ENCODE assay signal across 28 cellular contexts in genomic region chr1:18651727-18652126, GRCh38. TPM values are rescaled to one million over a fixed set of nuclear protein-coding genes. Genes with fewer than 3 reads are reported as not detected.
DNase-seq lines count a peak whose midpoint lies in the region; TF ChIP-seq lines count a peak whose summit lies in the region.
"Had no signal": no experiment of that assay in that cellular context is flagged by ENCODE, and none has a peak within 500 bp of the region (broad histone marks: within the 10 kb centered on the region; RNA-seq: fewer than 3 reads in every experiment).

No MANE protein-coding gene starts in this region.

- no peak overlapping the region for H3K4me3 ChIP-seq in endodermal cell (ENCODE audit: low read length)
- H3K4me3 ChIP-seq: dorsolateral prefrontal cortex, lung, SJCRH30, thoracic aorta had no signal

- WGBS in endodermal cell (ENCODE audit: insufficient coverage in 1 of 2, insufficient read length in 1 of 2), 2 experiments = 3% methylated on average over 6 of the region's 9 CpGs; no CpG with 5 or more reads in 1 of the 2 experiments

- H3K27me3 ChIP-seq in endodermal cell (ENCODE audit: control insufficient read depth, insufficient read depth, low read length, poor library complexity, severe bottlenecking) = peaks cover 94% of the 10 kb centered on the region
- H3K27me3 ChIP-seq: SJCRH30 had no signal

- H3K36me3 Mint-ChIP-seq in endodermal cell (ENCODE audit: low read depth) = no peaks in the 10 kb centered on the region
- H3K36me3 Mint-ChIP-seq: activated CD8-positive, alpha-beta memory T cell treated with anti-CD3 and anti-CD28 coated beads, Interleukin-2, amount 10 ng/mL, durations not matched to agents 7 days and 5 days had no signal

- no peak overlapping the region for H3K9ac ChIP-seq in endodermal cell (ENCODE audit: extremely low read depth, low read length, poor library complexity, severe bottlenecking)

- no peak overlapping the region for H3K4me3 Mint-ChIP-seq in endodermal cell
- H3K4me3 Mint-ChIP-seq: activated CD8-positive, alpha-beta memory T cell treated with anti-CD3 and anti-CD28 coated beads, Interleukin-2, amount 10 ng/mL, durations not matched to agents 7 days and 5 days; activated naive CD8-positive, alpha-beta T cell treated with anti-CD3 and anti-CD28 coated beads, Interleukin-2, amount 50 U/mL, for 24 hours; activated T-helper 1 cell treated with anti-CD3 and anti-CD28 coated beads, Interleukin-12 subunit alpha, Interleukin-12 subunit beta, Interleukin-2, Interleukin-4 antibody, amounts not matched to agents 30 ng/mL and 10 ng/mL and 1 ng/mL, durations not matched to agents 14 hours and 24 hours and 36 hours had no signal

- TF ChIP-seq CTCF in endodermal cell (conservative IDR thresholded peaks at IDR 0.05) = no peak

- H3K4me1 ChIP-seq in endodermal cell (ENCODE audit: control insufficient read depth, insufficient read depth, low read length) = peaks cover 9% of the 10 kb centered on the region
- H3K4me1 ChIP-seq: SJCRH30 had no signal

- H3K9me3 Mint-ChIP-seq in endodermal cell = no peaks in the 10 kb centered on the region
- H3K9me3 Mint-ChIP-seq: activated naive CD8-positive, alpha-beta T cell treated with anti-CD3 and anti-CD28 coated beads, Interleukin-2, amount 50 U/mL, for 24 hours; activated T-helper 1 cell treated with anti-CD3 and anti-CD28 coated beads, Interleukin-12 subunit alpha, Interleukin-12 subunit beta, Interleukin-2, Interleukin-4 antibody, amounts not matched to agents 30 ng/mL and 10 ng/mL and 1 ng/mL, durations not matched to agents 14 hours and 24 hours and 36 hours had no signal

- peak; percentile 20 for DNase-seq in DMS53 (lab: John Stamatoyannopoulos, UW)
- no peak for DNase-seq in DMS53 treated with DMSO at 0.1 percent for 48 hours (lab: John Stamatoyannopoulos, UW; ENCODE audit: unreplicated experiment)
- DNase-seq in stimulated activated naive CD4-positive, alpha-beta T cell (lab: John Stamatoyannopoulos, UW) = peak; percentile 15 to 66 (median 45)
- no peak for DNase-seq in stimulated activated naive CD4-positive, alpha-beta T cell treated with Interleukin-2 at 50 U/mL for 16 hours (lab: John Stamatoyannopoulos, UW)
- peak; percentile 93 for DNase-seq in endodermal cell
- DNase-seq in D341Med (ENCODE audit: low spot score) = no peak
- no peak for DNase-seq in ureter (ENCODE audit: low spot score)
- no peak for DNase-seq in NCI-H2171 (lab: John Stamatoyannopoulos, UW)
- DNase-seq: activated CD4-positive, alpha-beta T cell treated with anti-CD3 and anti-CD28 coated beads for 1 hour; activated CD8-positive, alpha-beta memory T cell treated with anti-CD3 and anti-CD28 coated beads, Interleukin-2, amount 10 ng/mL, durations not matched to agents 7 days and 5 days; activated naive CD8-positive, alpha-beta T cell treated with anti-CD3 and anti-CD28 coated beads, Interleukin-2, amount 50 U/mL, for 24 hours; cerebellar nuclear complex; DMS79; dorsolateral prefrontal cortex; kidney glomerular epithelial cell; NCI-H2081 treated with DMSO at 0.1 percent for 48 hours; NCI-H510A; SJCRH30; stimulated activated naive CD8-positive, alpha-beta T cell treated with anti-CD3 and anti-CD28 coated beads, Interleukin-15, Interleukin-2, amounts not matched to agents 100 U/mL and 50 U/mL, for 24 hours; T-helper 1 cell had no signal

- H3K9me3 ChIP-seq in endodermal cell (ENCODE audit: control insufficient read depth, low read length) = no peaks in the 10 kb centered on the region
- H3K9me3 ChIP-seq: SJCRH30, thoracic aorta had no signal

- H3K27ac Mint-ChIP-seq in endodermal cell = no peak overlapping the region
- H3K27ac Mint-ChIP-seq: activated CD8-positive, alpha-beta memory T cell treated with anti-CD3 and anti-CD28 coated beads, Interleukin-2, amount 10 ng/mL, durations not matched to agents 7 days and 5 days; activated naive CD8-positive, alpha-beta T cell treated with anti-CD3 and anti-CD28 coated beads, Interleukin-2, amount 50 U/mL, for 24 hours; activated T-helper 1 cell treated with anti-CD3 and anti-CD28 coated beads, Interleukin-12 subunit alpha, Interleukin-12 subunit beta, Interleukin-2, Interleukin-4 antibody, amounts not matched to agents 30 ng/mL and 10 ng/mL and 1 ng/mL, durations not matched to agents 14 hours and 24 hours and 36 hours; progenitor cell of endocrine pancreas had no signal

- peaks cover 98% of the 10 kb centered on the region for H3K27me3 Mint-ChIP-seq in endodermal cell (ENCODE audit: insufficient read depth)

- H3K36me3 ChIP-seq in endodermal cell (ENCODE audit: control insufficient read depth, insufficient read depth, low read length) = no peaks in the 10 kb centered on the region
- H3K36me3 ChIP-seq: SJCRH30, thoracic aorta had no signal

- peaks cover 42% of the 10 kb centered on the region for H3K4me1 Mint-ChIP-seq in endodermal cell

- no peak overlapping the region for H3K27ac ChIP-seq in endodermal cell (ENCODE audit: low read depth, low read length)
- H3K27ac ChIP-seq: 22Rv1, dorsolateral prefrontal cortex, SJCRH30, thoracic aorta had no signal

RNA-seq across cellular contexts. Expression of gene PAX7, which starts 21.1 kb away (rescaled TPM):
- total RNA-seq in endodermal cell = 1 to 10 TPM; 2.2 to 2.4 TPM
- 13.1 TPM for polyA plus RNA-seq in endodermal cell (2013, experiment 1 of 2)
- polyA plus RNA-seq in endodermal cell (2013, experiment 2 of 2) = 12.1 TPM
- not detected for total RNA-seq in ureter
- total RNA-seq: activated CD8-positive, alpha-beta memory T cell treated with anti-CD3 and anti-CD28 coated beads, Interleukin-2, amount 10 ng/mL, durations not matched to agents 7 days and 5 days; activated T-helper 1 cell treated with anti-CD3 and anti-CD28 coated beads, Interleukin-12 subunit alpha, Interleukin-12 subunit beta, Interleukin-2, Interleukin-4 antibody, amounts not matched to agents 30 ng/mL and 10 ng/mL and 1 ng/mL, durations not matched to agents 14 hours and 24 hours and 36 hours; glomerular endothelial cell; mucosa of gallbladder; progenitor cell of endocrine pancreas; sciatic nerve; thoracic aorta had no signal
- polyA plus RNA-seq: lung had no signal

Comparison
In these comparisons a context has a peak if more than half of its experiments do, and no peak if none do; other contexts are left out.
1. DNase-seq: peak in DMS53 (single experiment), stimulated activated naive CD4-positive, alpha-beta T cell (6 of 6) and endodermal cell (single experiment); none in DMS53 treated with DMSO at 0.1 percent for 48 hours (single experiment), stimulated activated naive CD4-positive, alpha-beta T cell treated with Interleukin-2 at 50 U/mL for 16 hours (single experiment), D341Med (single experiment), ureter (single experiment) and NCI-H2171 (single experiment).